ENCODE assay signal across 8 cellular contexts in genomic region chr14:23539209-23539866, GRCh38. TPM values are rescaled to one million over a fixed set of nuclear protein-coding genes. Genes with fewer than 3 reads are reported as not detected.
A peak's percentile ranks its signal among the peaks of the same experiment; 100 is the strongest.
DNase-seq lines count a peak whose midpoint lies in the region; TF ChIP-seq lines count a peak whose summit lies in the region.

No MANE protein-coding gene starts in this region.

- intact Hi-C loops in mammary epithelial cell (cut with micrococcal nuclease), result loop anchor here (1.0 kb wide), 1 partner anchor 61 kb away; no protein-coding TSS in a partner anchor
- intact Hi-C loops in testis (cut with DNase I; ENCODE audit: low total_unique reads), result no loop called here

- H3K9me3 ChIP-seq in mammary epithelial cell (replicated peaks; ENCODE audit: insufficient read depth, low read length), result no peaks in the 10 kb centered on the region
- H3K9me3 ChIP-seq in testis, result no peaks in the 10 kb centered on the region

- no peaks in the 10 kb centered on the region for H3K36me3 Mint-ChIP-seq in HFFc6 (ENCODE audit: low read depth)

- CTCF ChIA-PET in mammary epithelial cell (lab: Charles Lee; ENCODE audit: low non-redundant PET), result no interaction called here

- H3K9ac ChIP-seq in mammary epithelial cell (ENCODE audit: insufficient read depth, low read length), result no peak overlapping the region

- BruUV-seq in mammary epithelial cell (replicated peaks; lab: Mats Ljungman, UMichigan), result no TSS peak

- DNase-seq in NCI-H2081 (lab: John Stamatoyannopoulos, UW) (peak; percentile 18 to 46), NCI-H2081 treated with DMSO at 0.1 percent for 48 hours (lab: John Stamatoyannopoulos, UW) (no peak), HFFc6 (peak; percentile 23), NCI-H748 (lab: John Stamatoyannopoulos, UW; ENCODE audit: unreplicated experiment) (peak; percentile 67), mammary epithelial cell (peak; percentile 9), islet precursor cell (peak; percentile 81), testis (peak; percentile 33)
- DNase-seq in stimulated activated CD4-positive, alpha-beta T cell treated with anti-CD3 and anti-CD28 coated beads, Interleukin-4, amount 100 ng/mL, for 4 hours, result no peak

- H3K27ac Mint-ChIP-seq in HFFc6, result no peak overlapping the region

- 41% methylated on average over 3 of the region's 7 CpGs for WGBS in mammary epithelial cell (ENCODE audit: low coverage, missing lambda C conversion rate)
- WGBS in testis, 2 donors, result 41 to 52% methylated on average over 7 of the region's 7 CpGs

- H3K27ac ChIP-seq in mammary epithelial cell (ENCODE audit: insufficient read depth, low read depth, low read length), result no peak overlapping the region
- H3K27ac ChIP-seq in testis, result no peak overlapping the region

- peak; percentile 86 for TF ChIP-seq CTCF in HFFc6 (IDR thresholded peaks at IDR 0.05)
- TF ChIP-seq CTCF in mammary epithelial cell (conservative IDR thresholded peaks at IDR 0.05 in 1 of 2, IDR thresholded peaks at IDR 0.05 in 1 of 2; ENCODE audit: extremely low read depth in 1 of 2, insufficient read depth in 1 of 2, low read depth in 1 of 2, low read length in 2 of 2), result peak; percentile 78
- peak; percentile 52 to 83 (median 69) for TF ChIP-seq CTCF in testis (IDR thresholded peaks at IDR 0.05)

- H3K4me3 Mint-ChIP-seq in HFFc6, result no peak overlapping the region; the same call in 1 of the 2 replicates

- in situ Hi-C loops in mammary epithelial cell (cut with MboI; ENCODE audit: low sequenced_read_pairs in 2 of 2), result no loop called here

- dilution Hi-C loops in mammary epithelial cell (cut with HindIII; ENCODE audit: low sequenced_read_pairs), result no loop called here

- H3K36me3 ChIP-seq in mammary epithelial cell (ENCODE audit: insufficient read depth, low read length) (no peaks in the 10 kb centered on the region), testis (ENCODE audit: low read depth, missing control alignments) (no peaks in the 10 kb centered on the region)

- H3K4me1 ChIP-seq in mammary epithelial cell (ENCODE audit: insufficient read depth, low read length) (no peaks in the 10 kb centered on the region), testis (no peaks in the 10 kb centered on the region)

- H3K79me2 ChIP-seq in mammary epithelial cell (ENCODE audit: insufficient read depth, low read length), result no peaks in the 10 kb centered on the region

- H4K20me1 ChIP-seq in mammary epithelial cell (ENCODE audit: insufficient read depth, low read length), result no peaks in the 10 kb centered on the region

- no peaks in the 10 kb centered on the region for H3K9me3 Mint-ChIP-seq in HFFc6

- H3K27me3 ChIP-seq in mammary epithelial cell (ENCODE audit: insufficient read depth, low read length) (no peaks in the 10 kb centered on the region), testis (no peaks in the 10 kb centered on the region)

- no peak overlapping the region for H2AFZ ChIP-seq in mammary epithelial cell (ENCODE audit: low read depth, low read length)

- peaks cover 20% of the 10 kb centered on the region for H3K4me1 Mint-ChIP-seq in HFFc6 (ENCODE audit: low read depth)

- no peak overlapping the region for H3K4me2 ChIP-seq in mammary epithelial cell (ENCODE audit: insufficient read depth, low read depth, low read length)

- no peak for TF ChIP-seq POLR2A in testis (IDR thresholded peaks at IDR 0.05)

- H3K4me3 ChIP-seq in mammary epithelial cell (replicated peaks in 1 of 3; ENCODE audit: insufficient read depth in 1 of 3, low read depth in 2 of 3, low read length in 3 of 3) (no peak overlapping the region), testis (no peak overlapping the region)

- H3K27me3 Mint-ChIP-seq in HFFc6 (ENCODE audit: insufficient read depth), result peaks cover 12% of the 10 kb centered on the region

RNA-seq across cellular contexts. Expression of gene ZFHX2, which starts 12.2 kb away (rescaled TPM):
- 1 to 10 TPM in 4 of 6 experiments, under 1 TPM in 2; 0.63 to 4.2 (median 1.7) TPM for total RNA-seq in HFFc6 (2021; fragmentation: NEBNext Ultra II Directional; extraction: Animal tissue kit (Norgen Biotek cat#: 25700))
- total RNA-seq in mammary epithelial cell, result 1 to 10 TPM in 1 of 2 donors, under 1 TPM in 1; 0.17 to 1.7 TPM
- 0.06 TPM for polyA plus RNA-seq in mammary epithelial cell
- polyA minus RNA-seq in mammary epithelial cell, result 0.88 TPM
- 10 to 100 TPM in 1 of 2 donors, 1 to 10 TPM in 1; 9.2 to 21.2 TPM for total RNA-seq in testis
- 34.3 TPM for polyA plus RNA-seq in testis (ENCODE audit: insufficient read depth, low read depth, low replicate concordance)

RNA-seq across cellular contexts. Expression of gene THTPA, which starts 16.7 kb away (rescaled TPM):
- total RNA-seq in HFFc6 (2021; fragmentation: NEBNext Ultra II Directional; extraction: Animal tissue kit (Norgen Biotek cat#: 25700)), result 10 to 100 TPM; 10.4 to 14.1 (median 11.0) TPM
- 10 to 100 TPM; 10.7 to 10.8 TPM for total RNA-seq in mammary epithelial cell
- polyA plus RNA-seq in mammary epithelial cell, result 6.5 TPM
- 30.6 TPM for polyA minus RNA-seq in mammary epithelial cell
- 10 to 100 TPM; 25.1 to 34.9 TPM for total RNA-seq in testis
- polyA plus RNA-seq in testis (ENCODE audit: insufficient read depth, low read depth, low replicate concordance), result 60.3 TPM

RNA-seq across cellular contexts. Expression of gene AP1G2, which starts 28.3 kb away (rescaled TPM):
- 1 to 10 TPM; 1.6 to 8.3 (median 2.2) TPM for total RNA-seq in HFFc6 (2021; fragmentation: NEBNext Ultra II Directional; extraction: Animal tissue kit (Norgen Biotek cat#: 25700))
- total RNA-seq in mammary epithelial cell (100 to 1,000 TPM in 1 of 2 donors, 10 to 100 TPM in 1; 54.7 to 132 TPM), testis (10 to 100 TPM; 76.9 to 83.4 TPM)
- polyA plus RNA-seq in mammary epithelial cell (129 TPM), testis (ENCODE audit: insufficient read depth, low read depth, low replicate concordance) (33.6 TPM)
- 144 TPM for polyA minus RNA-seq in mammary epithelial cell

RNA-seq across cellular contexts. Expression of gene JPH4, which starts 39.3 kb away (rescaled TPM):
- total RNA-seq in HFFc6 (2021; fragmentation: NEBNext Ultra II Directional; extraction: Animal tissue kit (Norgen Biotek cat#: 25700)), result not detected
- total RNA-seq in mammary epithelial cell (under 1 TPM in 1 of 2 donors, not detected in 1; 0.16 TPM), testis (1 to 10 TPM; 3.6 to 3.9 TPM)
- polyA plus RNA-seq in mammary epithelial cell (0.01 TPM), testis (ENCODE audit: insufficient read depth, low read depth, low replicate concordance) (3.4 TPM)
- polyA minus RNA-seq in mammary epithelial cell, result not detected

Comparison
In these comparisons a context has a peak if more than half of its experiments do, and no peak if none do; other contexts are left out.
1. DNase-seq: peak in NCI-H2081 (2 of 2), HFFc6 (single experiment), NCI-H748 (single experiment), mammary epithelial cell (single experiment), islet precursor cell (single experiment) and testis (single experiment); none in NCI-H2081 treated with DMSO at 0.1 percent for 48 hours (single experiment) and stimulated activated CD4-positive, alpha-beta T cell treated with anti-CD3 and anti-CD28 coated beads, Interleukin-4, amount 100 ng/mL, for 4 hours (0 of 2).
2. RNA of gene AP1G2, which starts 28.3 kb away (total RNA-seq): 54.7 to 132 TPM in mammary epithelial cell and 76.9 to 83.4 TPM in testis; 1.6 to 8.3 TPM in HFFc6; every median in the first group is over 4 times any median in the second.
3. Peak in every context shown above with its lines, with median percentiles within 50 percentile points of each other: CTCF ChIP-seq.